Comparison of ENCODE assay signal across 19 cellular contexts in genomic region chr13:34303346-34303745, GRCh38.
"Had no signal": no experiment of that assay in that cellular context is flagged by ENCODE, and none has a peak within 500 bp of the region (broad histone marks: within the 10 kb centered on the region; RNA-seq: fewer than 3 reads in every experiment).

No MANE protein-coding gene starts in this region.

- H3K27ac Mint-ChIP-seq: immature natural killer cell; naive thymus-derived CD4-positive, alpha-beta T cell; nephron progenitor cell; stimulated activated memory B cell treated with anti-CD40 and anti-IgM and Interleukin-4, amounts not matched to agents 10 μg/mL and 1 μg/mL and 100 μg/mL, for 72 hours; stimulated activated naive CD8-positive, alpha-beta T cell treated with anti-CD3 and anti-CD28 coated beads, Interleukin-15, Interleukin-2, amounts not matched to agents 100 ng/mL and 50 ng/mL, for 24 hours had no signal

- H3K36me3 Mint-ChIP-seq: immature natural killer cell; naive thymus-derived CD4-positive, alpha-beta T cell; stimulated activated memory B cell treated with anti-CD40 and anti-IgM and Interleukin-4, amounts not matched to agents 10 μg/mL and 1 μg/mL and 100 μg/mL, for 72 hours had no signal

- H3K4me1 ChIP-seq: psoas muscle, right lobe of liver had no signal

- H3K27ac ChIP-seq: esophagus muscularis mucosa, gastroesophageal sphincter, psoas muscle, right lobe of liver, thoracic aorta, transverse colon had no signal

- H3K9me3 ChIP-seq: psoas muscle, right lobe of liver, thoracic aorta had no signal

- H3K27me3 Mint-ChIP-seq: stimulated activated memory B cell treated with anti-CD40 and anti-IgM and Interleukin-4, amounts not matched to agents 10 μg/mL and 1 μg/mL and 100 μg/mL, for 72 hours; stimulated activated naive CD8-positive, alpha-beta T cell treated with anti-CD3 and anti-CD28 coated beads, Interleukin-15, Interleukin-2, amounts not matched to agents 100 ng/mL and 50 ng/mL, for 24 hours had no signal

- FAIRE-seq: colon, kidney had no signal

- H3K27me3 ChIP-seq: esophagus muscularis mucosa, gastroesophageal sphincter, right lobe of liver, transverse colon had no signal

- H3K36me3 ChIP-seq: esophagus muscularis mucosa, gastroesophageal sphincter, right lobe of liver, thoracic aorta, transverse colon had no signal

- H3K4me1 Mint-ChIP-seq: immature natural killer cell; naive thymus-derived CD4-positive, alpha-beta T cell; stimulated activated memory B cell treated with anti-CD40 and anti-IgM and Interleukin-4, amounts not matched to agents 10 μg/mL and 1 μg/mL and 100 μg/mL, for 72 hours had no signal

- H3K4me3 Mint-ChIP-seq: immature natural killer cell; naive thymus-derived CD4-positive, alpha-beta T cell; nephron progenitor cell; stimulated activated memory B cell treated with anti-CD40 and anti-IgM and Interleukin-4, amounts not matched to agents 10 μg/mL and 1 μg/mL and 100 μg/mL, for 72 hours; stimulated activated naive CD8-positive, alpha-beta T cell treated with anti-CD3 and anti-CD28 coated beads, Interleukin-15, Interleukin-2, amounts not matched to agents 100 ng/mL and 50 ng/mL, for 24 hours had no signal

- H3K4me3 ChIP-seq: esophagus muscularis mucosa, gastroesophageal sphincter, psoas muscle, right lobe of liver, thoracic aorta, transverse colon had no signal

- ATAC-seq: gastroesophageal sphincter; left colon; naive thymus-derived CD4-positive, alpha-beta T cell; psoas muscle; right lobe of liver; stimulated activated memory B cell treated with anti-CD40 and anti-IgM and Interleukin-4, amounts not matched to agents 10 μg/mL and 1 μg/mL and 100 μg/mL, for 72 hours had no signal

- DNase-seq: dermis blood vessel endothelial cell; glutamatergic neuron; immature natural killer cell; kidney; left colon; naive thymus-derived CD4-positive, alpha-beta T cell; nephron progenitor cell; psoas muscle; retina; right lobe of liver; stimulated activated CD4-positive, alpha-beta T cell treated with anti-CD3 and anti-CD28 coated beads, Interleukin-4, amount 100 ng/mL, for 1 hour; stimulated activated CD8-positive, alpha-beta memory T cell treated with anti-CD3 and anti-CD28 coated beads, Interleukin-4, amount 100 ng/mL, for 48 hours; transverse colon had no signal
